Comparison of ENCODE assay signal across 8 cellular contexts in genomic region chr17:40442392-40443195, GRCh38. TPM values are rescaled to one million over a fixed set of nuclear protein-coding genes. Genes with fewer than 3 reads are reported as not detected.
DNase-seq lines count a peak whose midpoint lies in the region; ATAC-seq and TF ChIP-seq lines count a peak whose summit lies in the region.

No MANE protein-coding gene starts in this region.

- H3K4me2 ChIP-seq in skeletal muscle satellite cell (ENCODE audit: low read length) = peak overlapping the region; percentile 76

- H3K4me1 Mint-ChIP-seq in activated CD8-positive, alpha-beta T cell treated with anti-CD3 and anti-CD28 coated beads, Interleukin-2, amount 10 ng/mL, durations not matched to agents 7 days and 5 days (ENCODE audit: low read depth) = peaks cover 54% of the 10 kb centered on the region

- peaks cover 30% of the 10 kb centered on the region for H3K4me1 ChIP-seq in skeletal muscle satellite cell (ENCODE audit: control insufficient read depth, insufficient read depth, low read length)

- DNase-seq in NCI-H146 (lab: John Stamatoyannopoulos, UW) = peak; percentile 42
- no peak for DNase-seq in NCI-H146 treated with DMSO at 0.1 percent for 48 hours (lab: John Stamatoyannopoulos, UW; ENCODE audit: unreplicated experiment)
- no peak for DNase-seq in activated CD8-positive, alpha-beta T cell treated with anti-CD3 and anti-CD28 coated beads, Interleukin-2, amount 10 ng/mL, durations not matched to agents 7 days and 5 days
- DNase-seq in hepatic stellate cell (ENCODE audit: low spot score) = peak; percentile 74
- DNase-seq in HPDE6-E6E7 (ENCODE audit: extremely low spot score) = no peak
- no peak for DNase-seq in GM10266 (ENCODE audit: extremely low spot score)

- no peaks in the 10 kb centered on the region for H3K9me3 ChIP-seq in skeletal muscle satellite cell (replicated peaks; ENCODE audit: low read length)

- H3K36me3 Mint-ChIP-seq in activated CD8-positive, alpha-beta T cell treated with anti-CD3 and anti-CD28 coated beads, Interleukin-2, amount 10 ng/mL, durations not matched to agents 7 days and 5 days (ENCODE audit: low read depth) = peaks cover 2% of the 10 kb centered on the region

- H3K27ac Mint-ChIP-seq in activated CD8-positive, alpha-beta T cell treated with anti-CD3 and anti-CD28 coated beads, Interleukin-2, amount 10 ng/mL, durations not matched to agents 7 days and 5 days = no peak overlapping the region

- POLR2A ChIA-PET in activated CD8-positive, alpha-beta T cell treated with anti-CD3 and anti-CD28 coated beads, Interleukin-2, amount 10 ng/mL, durations not matched to agents 7 days and 5 days (lab: Charles Lee) = interaction anchor here (3.3 kb wide), 1 partner anchor 25 kb away, joined by 36 read pairs; the partner anchor contains the start of gene TOP2A

- H3K36me3 ChIP-seq in skeletal muscle satellite cell (ENCODE audit: insufficient read depth, low read length) = peaks cover 16% of the 10 kb centered on the region

- CTCF ChIA-PET in activated CD8-positive, alpha-beta T cell treated with anti-CD3 and anti-CD28 coated beads, Interleukin-2, amount 10 ng/mL, durations not matched to agents 7 days and 5 days (lab: Charles Lee) = interaction anchor here (1.6 to 5.9 kb wide), 6 partner anchors 8 to 92 kb away, joined by 3 to 78 read pairs (median 24); partner anchors contain the start of gene TOP2A

- TF ChIP-seq CTCF in GM10266 (IDR thresholded peaks at IDR 0.05; ENCODE audit: control insufficient read depth, insufficient read depth, low read depth, missing control alignments) = no peak

- no peaks in the 10 kb centered on the region for H3K9me3 Mint-ChIP-seq in activated CD8-positive, alpha-beta T cell treated with anti-CD3 and anti-CD28 coated beads, Interleukin-2, amount 10 ng/mL, durations not matched to agents 7 days and 5 days (ENCODE audit: insufficient read depth)

- no peaks in the 10 kb centered on the region for H3K27me3 ChIP-seq in skeletal muscle satellite cell (ENCODE audit: control insufficient read depth, insufficient read depth, low read length)

- H3K27me3 Mint-ChIP-seq in activated CD8-positive, alpha-beta T cell treated with anti-CD3 and anti-CD28 coated beads, Interleukin-2, amount 10 ng/mL, durations not matched to agents 7 days and 5 days (ENCODE audit: low read depth) = peaks cover 2% of the 10 kb centered on the region

- peak overlapping the region; percentile 93 for H3K9ac ChIP-seq in skeletal muscle satellite cell (ENCODE audit: low read depth, low read length)

- no peak for ATAC-seq in activated CD8-positive, alpha-beta T cell treated with anti-CD3 and anti-CD28 coated beads, Interleukin-2, amount 10 ng/mL, durations not matched to agents 7 days and 5 days
- no peak for ATAC-seq in GM19035 (IDR thresholded peaks at IDR 0.05; ENCODE audit: unreplicated experiment)

- peak overlapping the region; percentile 62 for H3K4me3 Mint-ChIP-seq in activated CD8-positive, alpha-beta T cell treated with anti-CD3 and anti-CD28 coated beads, Interleukin-2, amount 10 ng/mL, durations not matched to agents 7 days and 5 days

- H3K4me3 ChIP-seq in skeletal muscle satellite cell (ENCODE audit: low read length) = peak overlapping the region; percentile 81

RNA-seq across cellular contexts. Expression of gene IGFBP4, which starts 0.7 kb away (rescaled TPM):
- total RNA-seq in activated CD8-positive, alpha-beta T cell treated with anti-CD3 and anti-CD28 coated beads, Interleukin-2, amount 10 ng/mL, durations not matched to agents 7 days and 5 days = 10 to 100 TPM; 28.7 to 28.9 TPM
- total RNA-seq in skeletal muscle satellite cell (2012; rRNA removed) = 193 and 259 TPM in 2 replicates

RNA-seq across cellular contexts. Expression of gene TOP2A, which starts 24.9 kb away (rescaled TPM):
- total RNA-seq in activated CD8-positive, alpha-beta T cell treated with anti-CD3 and anti-CD28 coated beads, Interleukin-2, amount 10 ng/mL, durations not matched to agents 7 days and 5 days = 100 to 1,000 TPM; 517 to 567 TPM
- 67.4 and 72.3 TPM in 2 replicates for total RNA-seq in skeletal muscle satellite cell (2012; rRNA removed)

RNA-seq across cellular contexts. Expression of gene TNS4, which starts 58.8 kb away (rescaled TPM):
- 1 to 10 TPM; 8.4 to 9.0 TPM for total RNA-seq in activated CD8-positive, alpha-beta T cell treated with anti-CD3 and anti-CD28 coated beads, Interleukin-2, amount 10 ng/mL, durations not matched to agents 7 days and 5 days
- total RNA-seq in skeletal muscle satellite cell (2012; rRNA removed) = under 0.01 and 0.22 TPM in 2 replicates

Comparison
In these comparisons a context has a peak if more than half of its experiments do, and no peak if none do; other contexts are left out.
1. DNase-seq: peak in NCI-H146 (single experiment) and hepatic stellate cell (single experiment); none in NCI-H146 treated with DMSO at 0.1 percent for 48 hours (single experiment), activated CD8-positive, alpha-beta T cell treated with anti-CD3 and anti-CD28 coated beads, Interleukin-2, amount 10 ng/mL, durations not matched to agents 7 days and 5 days (single experiment), HPDE6-E6E7 (single experiment) and GM10266 (single experiment).